ENCODE assay signal across 18 cellular contexts in the genomic region with DNA sequence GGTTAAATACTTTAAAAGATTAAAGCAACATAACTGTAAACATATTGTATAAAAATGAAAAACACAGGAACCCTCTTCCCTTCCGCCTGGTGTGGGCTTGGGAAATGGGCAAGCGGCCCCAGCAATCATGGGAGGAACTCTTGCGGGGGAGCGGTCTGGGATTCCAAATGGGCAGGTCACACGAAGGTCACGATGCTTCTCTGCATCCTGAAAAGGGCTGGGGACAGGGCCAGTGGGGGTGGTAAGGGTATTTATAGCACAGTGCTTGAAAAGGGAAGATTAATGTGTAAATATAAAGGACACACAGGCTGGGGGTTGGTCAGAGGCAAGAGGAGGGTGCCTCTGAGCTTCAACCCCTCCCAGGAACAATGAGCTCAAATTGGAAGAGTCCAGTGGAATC. TPM values are rescaled to one million over a fixed set of nuclear protein-coding genes. Genes with fewer than 3 reads are reported as not detected.
DNase-seq lines count a peak whose midpoint lies in the region; ATAC-seq and TF ChIP-seq lines count a peak whose summit lies in the region.
"Had no signal": no experiment of that assay in that cellular context is flagged by ENCODE, and none has a peak within 500 bp of the region (broad histone marks: within the 10 kb centered on the region; RNA-seq: fewer than 3 reads in every experiment).

No MANE protein-coding gene starts in this region.

- no peak overlapping the region for H3K4me3 Mint-ChIP-seq in activated naive CD4-positive, alpha-beta T cell treated with anti-CD3 and anti-CD28 coated beads, Interleukin-2, amount 50 U/mL, for 24 hours
- H3K4me3 Mint-ChIP-seq: CD4-positive, alpha-beta memory T cell; H9 had no signal

- H3K27me3 ChIP-seq in fibroblast of lung (ENCODE audit: control insufficient read depth, insufficient read depth, low read length), result no peaks in the 10 kb centered on the region
- no peaks in the 10 kb centered on the region for H3K27me3 ChIP-seq in smooth muscle cell (ENCODE audit: low read depth)
- H3K27me3 ChIP-seq: pancreas, suprapubic skin had no signal

- TF ChIP-seq CTCF in fibroblast of lung (conservative IDR thresholded peaks at IDR 0.05 in 1 of 2, IDR thresholded peaks at IDR 0.05 in 1 of 2; ENCODE audit: low read depth in 1 of 2, low read length in 2 of 2), result no peak
- TF ChIP-seq CTCF in smooth muscle cell (IDR thresholded peaks at IDR 0.05; ENCODE audit: borderline replicate concordance, insufficient read depth, poor library complexity, severe bottlenecking), result no peak

- peaks cover 34% of the 10 kb centered on the region for H3K4me1 Mint-ChIP-seq in activated naive CD4-positive, alpha-beta T cell treated with anti-CD3 and anti-CD28 coated beads, Interleukin-2, amount 50 U/mL, for 24 hours
- H3K4me1 Mint-ChIP-seq: H9 had no signal

- H3K36me3 ChIP-seq in fibroblast of lung (ENCODE audit: control insufficient read depth, insufficient read depth, low read length), result no peaks in the 10 kb centered on the region
- no peaks in the 10 kb centered on the region for H3K36me3 ChIP-seq in smooth muscle cell (ENCODE audit: low read depth)

- no peak overlapping the region for H3K9ac ChIP-seq in fibroblast of lung (ENCODE audit: insufficient read depth, low read length)
- no peak overlapping the region for H3K9ac ChIP-seq in smooth muscle cell (ENCODE audit: low read depth)

- no peak for TF ChIP-seq POLR2A in erythroblast (IDR thresholded peaks at IDR 0.05; ENCODE audit: low read length)

- H3K4me2 ChIP-seq in fibroblast of lung (ENCODE audit: extremely low read depth, insufficient read depth, low read length) (no peak overlapping the region), smooth muscle cell (no peak overlapping the region)

- no peaks in the 10 kb centered on the region for H3K27me3 Mint-ChIP-seq in activated naive CD4-positive, alpha-beta T cell treated with anti-CD3 and anti-CD28 coated beads, Interleukin-2, amount 50 U/mL, for 24 hours
- H3K27me3 Mint-ChIP-seq: CD4-positive, alpha-beta memory T cell had no signal

- H2AFZ ChIP-seq in fibroblast of lung (ENCODE audit: low read length) (peak overlapping the region; percentile 66), smooth muscle cell (ENCODE audit: low read depth) (no peak overlapping the region)

- H3K36me3 Mint-ChIP-seq in activated naive CD4-positive, alpha-beta T cell treated with anti-CD3 and anti-CD28 coated beads, Interleukin-2, amount 50 U/mL, for 24 hours, result peaks cover 5% of the 10 kb centered on the region
- H3K36me3 Mint-ChIP-seq in activated naive CD4-positive, alpha-beta T cell treated with anti-CD3 and anti-CD28 coated beads, Interleukin-2, amount 50 U/mL, for 72 hours, result no peaks in the 10 kb centered on the region

- no peak for ATAC-seq in activated naive CD4-positive, alpha-beta T cell treated with anti-CD3 and anti-CD28 coated beads, Interleukin-2, amount 50 U/mL, for 72 hours

- H3K4me3 ChIP-seq in fibroblast of lung (replicated peaks in 1 of 4; ENCODE audit: control extremely low read depth in 1 of 4, insufficient read depth in 1 of 4, low read depth in 3 of 4, low read length in 4 of 4) (no peak overlapping the region), smooth muscle cell (no peak overlapping the region)
- H3K4me3 ChIP-seq: pancreas, suprapubic skin had no signal

- peak overlapping the region; percentile 66 for H3K27ac Mint-ChIP-seq in activated naive CD4-positive, alpha-beta T cell treated with anti-CD3 and anti-CD28 coated beads, Interleukin-2, amount 50 U/mL, for 24 hours
- H3K27ac Mint-ChIP-seq in activated naive CD4-positive, alpha-beta T cell treated with anti-CD3 and anti-CD28 coated beads, Interleukin-2, amount 50 U/mL, for 72 hours, result no peak overlapping the region

- WGBS in smooth muscle cell (ENCODE audit: low lambda C conversion rate), result 94% methylated on average over 6 of the region's 6 CpGs

- H3K27ac ChIP-seq in fibroblast of lung (ENCODE audit: insufficient read depth, low read length) (peak overlapping the region; percentile 81), substantia nigra (ENCODE audit: low read depth, low read length, poor library complexity, severe bottlenecking) (peak overlapping the region; percentile 47), smooth muscle cell (ENCODE audit: low read depth) (no peak overlapping the region)
- H3K27ac ChIP-seq: pancreas, suprapubic skin had no signal

- H3K79me2 ChIP-seq in fibroblast of lung (ENCODE audit: control insufficient read depth, insufficient read depth, low read length) (no peaks in the 10 kb centered on the region), smooth muscle cell (ENCODE audit: low read depth) (no peaks in the 10 kb centered on the region)

- H3K4me1 ChIP-seq in fibroblast of lung (ENCODE audit: control insufficient read depth, extremely low read depth, insufficient read depth, low read length) (peaks cover 20% of the 10 kb centered on the region), smooth muscle cell (ENCODE audit: low read depth) (peaks cover 7% of the 10 kb centered on the region)
- H3K4me1 ChIP-seq: pancreas had no signal

- no peaks in the 10 kb centered on the region for H4K20me1 ChIP-seq in fibroblast of lung (ENCODE audit: control insufficient read depth, extremely low read depth, insufficient read depth, low read length)
- H4K20me1 ChIP-seq in smooth muscle cell (ENCODE audit: low read depth), result no peaks in the 10 kb centered on the region

- H3F3A ChIP-seq in smooth muscle cell (ENCODE audit: low read depth), result no peaks in the 10 kb centered on the region

- no peaks in the 10 kb centered on the region for H3K9me3 ChIP-seq in fibroblast of lung (ENCODE audit: control insufficient read depth, insufficient read depth, low read depth, low read length)
- no peaks in the 10 kb centered on the region for H3K9me3 ChIP-seq in smooth muscle cell (replicated peaks; ENCODE audit: low read depth)
- H3K9me3 ChIP-seq: pancreas, suprapubic skin had no signal

- no peaks in the 10 kb centered on the region for H3K9me3 Mint-ChIP-seq in activated naive CD4-positive, alpha-beta T cell treated with anti-CD3 and anti-CD28 coated beads, Interleukin-2, amount 50 U/mL, for 24 hours
- H3K9me3 Mint-ChIP-seq in activated naive CD4-positive, alpha-beta T cell treated with anti-CD3 and anti-CD28 coated beads, Interleukin-2, amount 50 U/mL, for 72 hours, result no peaks in the 10 kb centered on the region

- no peak for DNase-seq in activated naive CD4-positive, alpha-beta T cell treated with anti-CD3 and anti-CD28 coated beads, Interleukin-2, amount 50 U/mL, for 72 hours (ENCODE audit: low spot score in 2 of 2)
- DNase-seq in fibroblast of lung (ENCODE audit: low read depth in 2 of 2) (peak; percentile 31 to 62), lung microvascular endothelial cell (ENCODE audit: low read depth in 2 of 2) (peak; percentile 16 to 70), substantia nigra (lab: John Stamatoyannopoulos, UW) (no peak), smooth muscle cell (lab: John Stamatoyannopoulos, UW; ENCODE audit: unreplicated experiment) (no peak), erythroblast (lab: John Stamatoyannopoulos, UW) (no peak), NAMALWA (ENCODE audit: low spot score) (no peak)
- DNase-seq: 8988T; activated CD8-positive, alpha-beta memory T cell treated with anti-CD3 and anti-CD28 coated beads for 24 hours; activated effector memory CD4-positive, alpha-beta T cell treated with anti-CD3 and anti-CD28 coated beads, Interleukin-2, amount 50 U/mL, for 16 hours; CD4-positive, alpha-beta memory T cell; H9; NCI-H1048; pancreas; stimulated activated CD4-positive, alpha-beta T cell treated with anti-CD3 and anti-CD28 coated beads, Interleukin-15, amount 100 ng/mL, for 24 hours had no signal

RNA-seq across cellular contexts. Expression of a gene that starts 46.9 kb away (rescaled TPM):
- not detected for total RNA-seq in activated naive CD4-positive, alpha-beta T cell treated with anti-CD3 and anti-CD28 coated beads, Interleukin-2, amount 50 U/mL, for 72 hours
- total RNA-seq in fibroblast of lung (not detected in 2 replicates), lung microvascular endothelial cell (not detected in 2 replicates), smooth muscle cell (not detected in 2 replicates)
- polyA plus RNA-seq in fibroblast of lung (not detected in 2 replicates), smooth muscle cell (not detected in 2 replicates)
- not detected in 2 replicates for polyA plus RNA-seq in fibroblast of lung (2012)
- polyA minus RNA-seq in fibroblast of lung (ENCODE audit: low replicate concordance), result not detected in 2 replicates
- total RNA-seq: CD4-positive, alpha-beta memory T cell; frontal cortex; H9; pancreas; suprapubic skin had no signal
- polyA plus RNA-seq: CD4-positive, alpha-beta memory T cell; pancreas had no signal

Comparison
In these comparisons a context has a peak if more than half of its experiments do, and no peak if none do; other contexts are left out.
1. DNase-seq: peak in fibroblast of lung (2 of 2) and lung microvascular endothelial cell (2 of 2); none in activated naive CD4-positive, alpha-beta T cell treated with anti-CD3 and anti-CD28 coated beads, Interleukin-2, amount 50 U/mL, for 72 hours (0 of 2), substantia nigra (0 of 49), smooth muscle cell (single experiment), erythroblast (0 of 2) and NAMALWA (single experiment).